Comparison of ENCODE assay signal across 9 cellular contexts in genomic region chr4:161252520-161253141, GRCh38.
DNase-seq lines count a peak whose midpoint lies in the region; ATAC-seq and TF ChIP-seq lines count a peak whose summit lies in the region.
"Had no signal": no experiment of that assay in that cellular context is flagged by ENCODE, and none has a peak within 500 bp of the region (broad histone marks: within the 10 kb centered on the region; RNA-seq: fewer than 3 reads in every experiment).

No MANE protein-coding gene starts in this region.

- 66% methylated on average over 6 of the region's 6 CpGs for whole genome bisulfite sequencing in hepatocyte (ENCODE audit: low lambda C conversion rate, missing lambda C conversion rate)

- peak; percentile 90 for TF ChIP-seq CTCF in BE2C (IDR thresholded peaks at IDR 0.05; ENCODE audit: low read depth, low read length)
- TF ChIP-seq CTCF in hepatocyte (IDR thresholded peaks at IDR 0.05; ENCODE audit: poor library complexity): peak; percentile 53

- peaks cover 4% of the 10 kb centered on the region for H3K9me3 ChIP-seq in BE2C
- no peaks in the 10 kb centered on the region for H3K9me3 ChIP-seq in hepatocyte (ENCODE audit: low read depth)

- H3K27me3 ChIP-seq in BE2C (no peaks in the 10 kb centered on the region), hepatocyte (no peaks in the 10 kb centered on the region)

- H3K36me3 ChIP-seq in BE2C (no peaks in the 10 kb centered on the region), hepatocyte (replicated peaks; ENCODE audit: insufficient read depth, low read depth) (no peaks in the 10 kb centered on the region)
- H3K36me3 ChIP-seq: thoracic aorta had no signal

- no peak overlapping the region for H3K27ac ChIP-seq in hepatocyte
- H3K27ac ChIP-seq: thoracic aorta had no signal

- peak; percentile 78 for ATAC-seq in GM18873 (IDR thresholded peaks at IDR 0.05; ENCODE audit: low FRiP score, unreplicated experiment)
- peak; percentile 76 for ATAC-seq in HG03159 (IDR thresholded peaks at IDR 0.05; ENCODE audit: unreplicated experiment)
- no peak for ATAC-seq in stimulated activated naive CD8-positive, alpha-beta T cell treated with anti-CD3 and anti-CD28 coated beads, Interleukin-15, amount 100 ng/mL, for 72 hours

- H3K4me3 ChIP-seq in BE2C (ENCODE audit: low read depth, low read length) (no peak overlapping the region), hepatocyte (no peak overlapping the region)
- H3K4me3 ChIP-seq: thoracic aorta had no signal

- H3K4me1 Mint-ChIP-seq in stimulated activated naive CD8-positive, alpha-beta T cell treated with anti-CD3 and anti-CD28 coated beads, Interleukin-15, amount 100 ng/mL, for 72 hours: no peaks in the 10 kb centered on the region

- no peak overlapping the region for H3K4me3 Mint-ChIP-seq in stimulated activated naive CD8-positive, alpha-beta T cell treated with anti-CD3 and anti-CD28 coated beads, Interleukin-15, amount 100 ng/mL, for 72 hours

- peaks cover 16 to 28% of the 10 kb centered on the region in 2 donors for H3K9me3 Mint-ChIP-seq in stimulated activated naive CD8-positive, alpha-beta T cell treated with anti-CD3 and anti-CD28 coated beads, Interleukin-15, amount 100 ng/mL, for 72 hours

- no peaks in the 10 kb centered on the region for H3K27me3 Mint-ChIP-seq in stimulated activated naive CD8-positive, alpha-beta T cell treated with anti-CD3 and anti-CD28 coated beads, Interleukin-15, amount 100 ng/mL, for 72 hours

- H3K4me2 ChIP-seq in hepatocyte: no peak overlapping the region

- no peaks in the 10 kb centered on the region for H3K9me2 ChIP-seq in hepatocyte (replicated peaks; ENCODE audit: insufficient read depth)

- DNase-seq in BE2C (peak; percentile 20), RKO (ENCODE audit: low spot score) (peak; percentile 21), hepatocyte (ENCODE audit: low spot score) (peak; percentile 21), UCSD-AML1 (lab: John Stamatoyannopoulos, UW; ENCODE audit: unreplicated experiment) (no peak), HK-2 (ENCODE audit: unreplicated experiment) (no peak)
- no peak for DNase-seq in stimulated activated naive CD8-positive, alpha-beta T cell treated with anti-CD3 and anti-CD28 coated beads, Interleukin-15, amount 100 ng/mL, for 72 hours

- no peaks in the 10 kb centered on the region for H4K20me1 ChIP-seq in hepatocyte (ENCODE audit: insufficient read depth, poor library complexity, severe bottlenecking)

- H3K27ac Mint-ChIP-seq in stimulated activated naive CD8-positive, alpha-beta T cell treated with anti-CD3 and anti-CD28 coated beads, Interleukin-15, amount 100 ng/mL, for 72 hours: no peak overlapping the region

- H3K4me1 ChIP-seq in BE2C: no peaks in the 10 kb centered on the region; the same call in 1 of the 2 replicates
- H3K4me1 ChIP-seq in hepatocyte (ENCODE audit: insufficient read depth): no peaks in the 10 kb centered on the region

- H3K79me2 ChIP-seq in hepatocyte: no peaks in the 10 kb centered on the region

- no peak overlapping the region for H2AFZ ChIP-seq in hepatocyte

Comparison
In these comparisons a context has a peak if more than half of its experiments do, and no peak if none do; other contexts are left out.
1. DNase-seq: peak in BE2C (single experiment), RKO (single experiment) and hepatocyte (single experiment); none in UCSD-AML1 (single experiment), stimulated activated naive CD8-positive, alpha-beta T cell treated with anti-CD3 and anti-CD28 coated beads, Interleukin-15, amount 100 ng/mL, for 72 hours (0 of 2) and HK-2 (single experiment).